8 cellular contexts compared by ENCODE assay signal in genomic region chr2:170928824-170929685, GRCh38. TPM values are rescaled to one million over a fixed set of nuclear protein-coding genes. Genes with fewer than 3 reads are reported as not detected.
DNase-seq lines count a peak whose midpoint lies in the region; ATAC-seq and TF ChIP-seq lines count a peak whose summit lies in the region.

GORASP2 (plus strand) TSS chr2:170929253; CDS start chr2:170929341, 88 bp downstream.

- H3K4me3 ChIP-seq in breast epithelium, result peak within 1 kb of the TSS; percentile 80 to 92 (median 84)
- H3K4me3 ChIP-seq in iPS-18c (ENCODE audit: insufficient read depth, low read depth, low read length), result peak within 1 kb of the TSS; percentile 92
- H3K4me3 ChIP-seq in skin epidermis, result peak within 1 kb of the TSS; percentile 82 to 99 (median 98)

- no peak for TF ChIP-seq POLR2A in breast epithelium (IDR thresholded peaks at IDR 0.05)

- peak; percentile 99 for TF ChIP-seq CTCF in VCaP (conservative IDR thresholded peaks at IDR 0.05)
- peak; percentile 74 to 98 (median 97) for TF ChIP-seq CTCF in breast epithelium (IDR thresholded peaks at IDR 0.05)

- H3K9me3 ChIP-seq in breast epithelium (peaks cover under 1 to 4% of the 10 kb centered on the region in 2 donors), iPS-18c (ENCODE audit: control insufficient read depth, insufficient read depth, low read length) (peaks cover 2% of the 10 kb centered on the region)

- no peaks in the 10 kb centered on the region for H3K4me1 ChIP-seq in breast epithelium

- ATAC-seq in GM18873 (IDR thresholded peaks at IDR 0.05; ENCODE audit: low FRiP score, unreplicated experiment), result peak; percentile 91
- ATAC-seq in HG03139 (IDR thresholded peaks at IDR 0.05; ENCODE audit: unreplicated experiment), result peak; percentile 91

- peak; percentile 99 for DNase-seq in AG08395 (ENCODE audit: low spot score)
- peak; percentile 98 for DNase-seq in NCI-H2196 treated with DMSO at 0.1 percent for 48 hours (lab: John Stamatoyannopoulos, UW; ENCODE audit: unreplicated experiment)
- DNase-seq in breast epithelium (ENCODE audit: low spot score in 2 of 2), result peak; percentile 96 to 98

- no peaks in the 10 kb centered on the region for H3K27me3 ChIP-seq in breast epithelium

- no peaks in the 10 kb centered on the region for H3K36me3 ChIP-seq in breast epithelium

- intact Hi-C loops in breast epithelium (cut with DNase I; ENCODE audit: low total_unique reads), result no loop called here

- H3K27ac ChIP-seq in VCaP (peak within 1 kb of the TSS; percentile 94), breast epithelium (peak within 1 kb of the TSS; percentile 95 to 98), skin epidermis (peak within 1 kb of the TSS; percentile 76 to 98 (median 95))

RNA-seq across cellular contexts. Expression of gene GORASP2, which starts in this region (rescaled TPM):
- 10 to 100 TPM; 31.4 to 56.5 (median 45.2) TPM for total RNA-seq in breast epithelium

Comparison
In these comparisons a context has a peak if more than half of its experiments do, and no peak if none do; other contexts are left out.
1. Peak in every context shown above with its lines: DNase-seq, ATAC-seq, H3K4me3 ChIP-seq and H3K27ac ChIP-seq.